12 cellular contexts compared by ENCODE assay signal in genomic region chr1:202085682-202086373, GRCh38. TPM values are rescaled to one million over a fixed set of nuclear protein-coding genes. Genes with fewer than 3 reads are reported as not detected.
DNase-seq lines count a peak whose midpoint lies in the region; ATAC-seq and TF ChIP-seq lines count a peak whose summit lies in the region.
"Had no signal": no experiment of that assay in that cellular context is flagged by ENCODE, and none has a peak within 500 bp of the region (broad histone marks: within the 10 kb centered on the region; RNA-seq: fewer than 3 reads in every experiment).

No MANE protein-coding gene starts in this region.

- peaks cover 5% of the 10 kb centered on the region for H3K27me3 Mint-ChIP-seq in nephron progenitor cell (ENCODE audit: low read depth, poor library complexity)
- peaks cover 5% of the 10 kb centered on the region for H3K27me3 Mint-ChIP-seq in CD4-positive, alpha-beta T cell

- CTCF ChIA-PET in CD4-positive, alpha-beta T cell (lab: Charles Lee): no interaction called here

- no peaks in the 10 kb centered on the region for H3K27me3 ChIP-seq in CD4-positive, alpha-beta T cell (ENCODE audit: control insufficient read depth, insufficient read depth, low read length)
- H3K27me3 ChIP-seq: SJSA1 had no signal

- DNase-seq in DMS153 (lab: John Stamatoyannopoulos, UW): peak; percentile 97
- DNase-seq in NCI-H2196 (lab: John Stamatoyannopoulos, UW; ENCODE audit: unreplicated experiment): peak; percentile 60
- peak; percentile 37 for DNase-seq in fibroblast of mammary gland (ENCODE audit: low read depth)
- DNase-seq in nephron progenitor cell: no peak
- no peak for DNase-seq in GM13977 (ENCODE audit: low spot score)
- DNase-seq in CD4-positive, alpha-beta T cell: no peak
- DNase-seq in stimulated activated naive CD4-positive, alpha-beta T cell treated with Interleukin-2 at 50 U/mL for 16 hours (lab: John Stamatoyannopoulos, UW): no peak
- DNase-seq: activated T-cell treated with anti-CD3 and anti-CD28 coated beads, Interleukin-2, amount 50 U/mL, for 1 hour had no signal

- peaks cover 48% of the 10 kb centered on the region for H3K4me1 Mint-ChIP-seq in nephron progenitor cell
- H3K4me1 Mint-ChIP-seq in CD4-positive, alpha-beta T cell (ENCODE audit: low read depth): no peaks in the 10 kb centered on the region

- no peak for ATAC-seq in CD4-positive, alpha-beta T cell (ENCODE audit: poor library complexity)
- no peak for ATAC-seq in GM18505 (IDR thresholded peaks at IDR 0.05; ENCODE audit: unreplicated experiment)

- H3K36me3 Mint-ChIP-seq in nephron progenitor cell (ENCODE audit: low read depth): no peaks in the 10 kb centered on the region
- H3K36me3 Mint-ChIP-seq in CD4-positive, alpha-beta T cell (ENCODE audit: low read depth): no peaks in the 10 kb centered on the region

- H3K9me3 Mint-ChIP-seq in nephron progenitor cell: no peaks in the 10 kb centered on the region
- no peaks in the 10 kb centered on the region for H3K9me3 Mint-ChIP-seq in CD4-positive, alpha-beta T cell

- POLR2A ChIA-PET in CD4-positive, alpha-beta T cell (lab: Charles Lee): no interaction called here

- no peak overlapping the region for H3K4me3 ChIP-seq in fibroblast of mammary gland (ENCODE audit: control insufficient read depth, low read depth, low read length)
- H3K4me3 ChIP-seq: SJSA1 had no signal

- H3K4me3 Mint-ChIP-seq in nephron progenitor cell: peak overlapping the region; percentile 11
- H3K4me3 Mint-ChIP-seq in CD4-positive, alpha-beta T cell: no peak overlapping the region

- intact Hi-C loops in CD4-positive, alpha-beta T cell (cut with DNase I, micrococcal nuclease): no loop called here

- no peaks in the 10 kb centered on the region for H3K9me3 ChIP-seq in CD4-positive, alpha-beta T cell (ENCODE audit: control insufficient read depth, low read length)
- H3K9me3 ChIP-seq: SJSA1 had no signal

- H3K27ac Mint-ChIP-seq in nephron progenitor cell: peak overlapping the region; percentile 98
- no peak overlapping the region for H3K27ac Mint-ChIP-seq in CD4-positive, alpha-beta T cell

- TF ChIP-seq CTCF in fibroblast of mammary gland (conservative IDR thresholded peaks at IDR 0.05; ENCODE audit: control insufficient read depth, insufficient read depth, low read depth, low read length): no peak
- TF ChIP-seq CTCF in nephron progenitor cell (IDR thresholded peaks at IDR 0.05): no peak
- no peak for TF ChIP-seq CTCF in GM13977 (IDR thresholded peaks at IDR 0.05; ENCODE audit: extremely low read depth, insufficient read depth, missing control alignments)
- no peak for TF ChIP-seq CTCF in CD4-positive, alpha-beta T cell (IDR thresholded peaks at IDR 0.05)

- no peak overlapping the region for H3K27ac ChIP-seq in CD4-positive, alpha-beta T cell (ENCODE audit: low read depth, low read length)
- H3K27ac ChIP-seq: epithelial cell of prostate, SJSA1 had no signal

- no peak for TF ChIP-seq POLR2A in GM18505 (IDR thresholded peaks at IDR 0.05; ENCODE audit: borderline replicate concordance, extremely low read depth, insufficient read depth, insufficient read length)

- in situ Hi-C loops in GM13977 (cut with MboI; ENCODE audit: low pct_unique_long_range_greater_than_20kb, low sequenced_read_pairs, unreplicated experiment): no loop called here

RNA-seq across cellular contexts. Expression of gene GPR37L1, which starts 36.9 kb away (rescaled TPM):
- not detected for total RNA-seq in CD4-positive, alpha-beta T cell
- total RNA-seq: G401 had no signal

RNA-seq across cellular contexts. Expression of gene ARL8A, which starts 58.7 kb away (rescaled TPM):
- 10 to 100 TPM; 73.5 to 73.8 TPM for total RNA-seq in CD4-positive, alpha-beta T cell

Comparison
In these comparisons a context has a peak if more than half of its experiments do, and no peak if none do; other contexts are left out.
1. DNase-seq: peak in DMS153 (single experiment), NCI-H2196 (single experiment) and fibroblast of mammary gland (single experiment); none in nephron progenitor cell (single experiment), GM13977 (single experiment), CD4-positive, alpha-beta T cell (0 of 10) and stimulated activated naive CD4-positive, alpha-beta T cell treated with Interleukin-2 at 50 U/mL for 16 hours (single experiment).